8 cellular contexts compared by ENCODE assay signal in genomic region chr6:17601389-17601703, GRCh38. TPM values are rescaled to one million over a fixed set of nuclear protein-coding genes. Genes with fewer than 3 reads are reported as not detected.
DNase-seq lines count a peak whose midpoint lies in the region; ATAC-seq, FAIRE-seq and TF ChIP-seq lines count a peak whose summit lies in the region.

No MANE protein-coding gene starts in this region.

- H3K36me3 ChIP-seq in astrocyte (ENCODE audit: insufficient read depth, low read length), result no peaks in the 10 kb centered on the region
- H3K36me3 ChIP-seq in lower lobe of right lung, result peaks cover 36% of the 10 kb centered on the region

- H3K27ac ChIP-seq in astrocyte (ENCODE audit: low read depth, low read length), result no peak overlapping the region
- peak overlapping the region; percentile 99 for H3K27ac ChIP-seq in lower lobe of right lung

- intact Hi-C loops in lower lobe of right lung (cut with DNase I), result no loop called here

- H4K20me1 ChIP-seq in astrocyte (ENCODE audit: insufficient read depth, low read length), result peaks cover 3% of the 10 kb centered on the region

- peak overlapping the region; percentile 94 for H3K4me3 Mint-ChIP-seq in activated naive CD4-positive, alpha-beta T cell treated with anti-CD3 and anti-CD28 coated beads, Interleukin-2, amount 50 U/mL, for 24 hours
- H3K4me3 Mint-ChIP-seq in astrocyte (ENCODE audit: unreplicated experiment) (peak overlapping the region; percentile 84), type B pancreatic cell (peak overlapping the region; percentile 92)

- peaks cover 6% of the 10 kb centered on the region for H3K36me3 Mint-ChIP-seq in activated naive CD4-positive, alpha-beta T cell treated with anti-CD3 and anti-CD28 coated beads, Interleukin-2, amount 50 U/mL, for 24 hours
- H3K36me3 Mint-ChIP-seq in astrocyte (ENCODE audit: low read depth, unreplicated experiment), result no peaks in the 10 kb centered on the region
- peaks cover 11% of the 10 kb centered on the region for H3K36me3 Mint-ChIP-seq in type B pancreatic cell

- H3K27me3 Mint-ChIP-seq in activated naive CD4-positive, alpha-beta T cell treated with anti-CD3 and anti-CD28 coated beads, Interleukin-2, amount 50 U/mL, for 24 hours, result no peaks in the 10 kb centered on the region
- H3K27me3 Mint-ChIP-seq in astrocyte (ENCODE audit: low read depth, unreplicated experiment) (no peaks in the 10 kb centered on the region), type B pancreatic cell (no peaks in the 10 kb centered on the region)

- H3K27me3 ChIP-seq in astrocyte (ENCODE audit: insufficient read depth, low read length) (no peaks in the 10 kb centered on the region), lower lobe of right lung (ENCODE audit: low read depth) (no peaks in the 10 kb centered on the region)

- H3K79me2 ChIP-seq in astrocyte (ENCODE audit: insufficient read depth, low read length), result peaks cover 16% of the 10 kb centered on the region

- H3K9me3 Mint-ChIP-seq in activated naive CD4-positive, alpha-beta T cell treated with anti-CD3 and anti-CD28 coated beads, Interleukin-2, amount 50 U/mL, for 24 hours, result no peaks in the 10 kb centered on the region
- H3K9me3 Mint-ChIP-seq in astrocyte (ENCODE audit: unreplicated experiment) (no peaks in the 10 kb centered on the region), type B pancreatic cell (no peaks in the 10 kb centered on the region)

- peak overlapping the region; percentile 98 for H2AFZ ChIP-seq in astrocyte (ENCODE audit: low read depth, low read length)

- peak overlapping the region; percentile 68 for H3K27ac Mint-ChIP-seq in activated naive CD4-positive, alpha-beta T cell treated with anti-CD3 and anti-CD28 coated beads, Interleukin-2, amount 50 U/mL, for 24 hours
- H3K27ac Mint-ChIP-seq in astrocyte (ENCODE audit: unreplicated experiment) (peak overlapping the region; percentile 30), type B pancreatic cell (peak overlapping the region; percentile 74)

- H3K9me3 ChIP-seq in astrocyte (ENCODE audit: insufficient read depth, low read depth, low read length) (no peaks in the 10 kb centered on the region), lower lobe of right lung (no peaks in the 10 kb centered on the region)

- no peak for ATAC-seq in lower lobe of right lung
- no peak for ATAC-seq in GM18519 (IDR thresholded peaks at IDR 0.05; ENCODE audit: low FRiP score, unreplicated experiment)

- peak overlapping the region; percentile 95 for H3K4me2 ChIP-seq in astrocyte (ENCODE audit: low read length)

- DNase-seq in activated naive CD4-positive, alpha-beta T cell treated with anti-CD3 and anti-CD28 coated beads, Interleukin-2, amount 50 U/mL, for 16 hours, result no peak
- DNase-seq in astrocyte (ENCODE audit: low read depth) (no peak), lower lobe of right lung (no peak), type B pancreatic cell (ENCODE audit: extremely low spot score, unreplicated experiment) (no peak), NCI-H1092 treated with DMSO at 0.1 percent for 48 hours (lab: John Stamatoyannopoulos, UW) (no peak)
- no peak for DNase-seq in activated effector memory CD4-positive, alpha-beta T cell treated with Interleukin-2 at 50 U/mL for 16 hours

- H3K4me1 ChIP-seq in astrocyte (ENCODE audit: insufficient read depth, low read length), result peaks cover 7% of the 10 kb centered on the region
- peaks cover 17% of the 10 kb centered on the region for H3K4me1 ChIP-seq in lower lobe of right lung

- H3K4me3 ChIP-seq in astrocyte (ENCODE audit: insufficient read depth, low read depth, low read length) (peak overlapping the region; percentile 76), lower lobe of right lung (peak overlapping the region; percentile 91)

- no peak for TF ChIP-seq CTCF in astrocyte (IDR thresholded peaks at IDR 0.05; ENCODE audit: insufficient read depth, low read depth, low read length)
- TF ChIP-seq CTCF in lower lobe of right lung (IDR thresholded peaks at IDR 0.05), result no peak
- TF ChIP-seq CTCF in type B pancreatic cell (conservative IDR thresholded peaks at IDR 0.05), result no peak

- H3K4me1 Mint-ChIP-seq in activated naive CD4-positive, alpha-beta T cell treated with anti-CD3 and anti-CD28 coated beads, Interleukin-2, amount 50 U/mL, for 24 hours, result peaks cover 43% of the 10 kb centered on the region
- H3K4me1 Mint-ChIP-seq in astrocyte (ENCODE audit: low read depth, unreplicated experiment) (no peaks in the 10 kb centered on the region), type B pancreatic cell (ENCODE audit: unreplicated experiment) (peaks cover 3% of the 10 kb centered on the region)

- no peak for FAIRE-seq in astrocyte (lab: Jason Lieb, UNC)

- peak overlapping the region; percentile 79 for H3K9ac ChIP-seq in astrocyte (ENCODE audit: low read length)

RNA-seq across cellular contexts. Expression of gene FAM8A1, which starts 1.2 kb away (rescaled TPM):
- total RNA-seq in astrocyte (17.9 and 19.5 TPM in 2 replicates), lower lobe of right lung (29.8 TPM), type B pancreatic cell (ENCODE audit: low replicate concordance) (18.4 and 21.2 TPM in 2 replicates)
